In genomic region chr3:49413338-49413734, GRCh38 we compare ENCODE assay signal across 1 cellular context.
TF ChIP-seq lines count a peak whose summit lies in the region.

No MANE protein-coding gene starts in this region.

TF ChIP-seq in HCT116, 20 proteins besides CTCF, POLR2A, EP300 and RAD21 (continued from another document):
- TF ChIP-seq ZFX (IDR thresholded peaks at IDR 0.05) (no peak), EGR1 (IDR thresholded peaks at IDR 0.05; ENCODE audit: low read depth) (no peak), ZNF274 (IDR thresholded peaks at IDR 0.05; ENCODE audit: low read depth, low read length) (no peak), REST (IDR thresholded peaks at IDR 0.05; ENCODE audit: low read depth) (no peak)
TF ChIP-seq in HCT116: peak in this region for 0.
